In the genomic region with DNA sequence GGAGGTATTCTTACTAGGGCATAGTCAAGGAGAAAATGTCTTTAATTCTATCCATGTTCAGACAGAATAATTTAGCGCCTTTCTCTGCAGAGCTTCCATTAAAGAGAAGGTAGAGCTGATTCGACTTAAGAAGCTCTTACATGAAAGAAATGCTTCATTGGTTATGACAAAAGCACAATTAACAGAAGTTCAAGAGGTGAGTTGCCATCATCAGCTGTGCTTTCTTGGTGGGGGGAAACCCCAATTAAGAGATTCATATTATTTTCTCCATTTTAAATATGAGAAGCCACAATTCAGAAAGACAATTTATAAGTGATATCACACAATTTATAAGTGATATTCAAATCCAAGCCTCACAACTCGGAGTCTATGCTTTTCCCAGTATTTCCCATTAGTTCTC, we compare ENCODE assay signal across 1 cellular context.
TF ChIP-seq lines count a peak whose summit lies in the region.

No MANE protein-coding gene starts in this region.

TF ChIP-seq in liver, 16 proteins besides CTCF, POLR2A, EP300 and RAD21 (continued from another document):
- TF ChIP-seq RXRA (IDR thresholded peaks at IDR 0.05): no peak
- no peak for TF ChIP-seq YY1 (IDR thresholded peaks at IDR 0.05)
